16 cellular contexts compared by ENCODE assay signal in the genomic region with DNA sequence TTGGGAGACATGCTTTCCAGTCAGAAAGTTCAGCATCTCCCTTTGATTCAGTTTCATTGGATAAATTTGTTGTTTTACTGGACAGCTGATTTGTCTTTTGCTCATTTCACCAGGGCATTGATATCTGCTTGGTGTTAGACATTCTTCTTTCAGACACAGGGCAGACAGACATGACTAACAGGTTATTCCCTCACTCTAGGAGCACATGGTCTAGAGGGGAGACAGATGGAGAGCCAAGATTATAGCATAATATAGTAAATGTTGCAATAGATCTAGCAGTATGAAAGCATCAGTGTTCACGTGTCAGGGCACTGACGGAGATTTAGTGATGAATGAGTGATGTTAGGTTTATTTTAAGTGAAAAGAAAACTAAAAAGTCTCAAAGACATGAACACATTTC.
"Had no signal": no experiment of that assay in that cellular context is flagged by ENCODE, and none has a peak within 500 bp of the region (broad histone marks: within the 10 kb centered on the region; RNA-seq: fewer than 3 reads in every experiment).

No MANE protein-coding gene starts in this region.

- H3K36me3 ChIP-seq: esophagus squamous epithelium, sigmoid colon, stomach had no signal

- FAIRE-seq: colon, small intestine, urothelium cell line had no signal

- DNase-seq: effector memory CD8-positive, alpha-beta T cell; esophagus squamous epithelium; foreskin fibroblast; naive thymus-derived CD4-positive, alpha-beta T cell; nephron progenitor cell; psoas muscle; retina; sigmoid colon; small intestine; stimulated activated CD4-positive, alpha-beta T cell treated with anti-CD3 and anti-CD28 coated beads, Interleukin-12 subunit alpha, Interleukin-12 subunit beta, amount 100 ng/mL, for 4 hours; stimulated activated naive CD4-positive, alpha-beta T cell; stomach; substantia nigra had no signal

- H3K4me3 ChIP-seq: esophagus squamous epithelium, hepatocyte, psoas muscle, sigmoid colon, stomach had no signal

- H3K27me3 ChIP-seq: esophagus squamous epithelium, hepatocyte, sigmoid colon, stomach had no signal
